ENCODE assay signal across 1 cellular context in the genomic region with DNA sequence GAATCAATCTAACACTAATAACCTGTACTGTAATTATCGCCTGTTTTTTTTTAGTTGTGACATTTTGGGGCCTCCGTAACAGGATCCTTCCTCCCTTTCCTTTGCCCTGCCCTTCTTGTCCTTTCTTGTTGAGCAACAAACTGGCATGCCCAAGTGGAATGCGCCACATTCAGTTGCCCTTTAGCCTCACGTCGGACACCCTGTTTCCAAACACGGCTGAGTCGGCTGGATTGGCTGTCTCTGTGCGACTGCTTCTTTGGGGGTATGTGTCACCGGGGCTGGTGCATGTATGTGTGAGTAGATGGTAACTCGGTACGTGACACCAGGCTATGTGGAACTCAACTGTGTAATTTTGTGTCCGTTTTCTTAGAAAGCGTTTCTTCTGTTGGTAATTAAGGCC.
TF ChIP-seq lines count a peak whose summit lies in the region.

No MANE protein-coding gene starts in this region.

TF ChIP-seq in HepG2, 621 proteins besides CTCF, POLR2A, EP300 and RAD21:
- TF ChIP-seq ZBTB38 (CRISPR knock-in tag; IDR thresholded peaks at IDR 0.05) (no peak), JDP2 (CRISPR knock-in tag; IDR thresholded peaks at IDR 0.05; ENCODE audit: borderline replicate concordance) (no peak)
- TF ChIP-seq, protein P1, sequence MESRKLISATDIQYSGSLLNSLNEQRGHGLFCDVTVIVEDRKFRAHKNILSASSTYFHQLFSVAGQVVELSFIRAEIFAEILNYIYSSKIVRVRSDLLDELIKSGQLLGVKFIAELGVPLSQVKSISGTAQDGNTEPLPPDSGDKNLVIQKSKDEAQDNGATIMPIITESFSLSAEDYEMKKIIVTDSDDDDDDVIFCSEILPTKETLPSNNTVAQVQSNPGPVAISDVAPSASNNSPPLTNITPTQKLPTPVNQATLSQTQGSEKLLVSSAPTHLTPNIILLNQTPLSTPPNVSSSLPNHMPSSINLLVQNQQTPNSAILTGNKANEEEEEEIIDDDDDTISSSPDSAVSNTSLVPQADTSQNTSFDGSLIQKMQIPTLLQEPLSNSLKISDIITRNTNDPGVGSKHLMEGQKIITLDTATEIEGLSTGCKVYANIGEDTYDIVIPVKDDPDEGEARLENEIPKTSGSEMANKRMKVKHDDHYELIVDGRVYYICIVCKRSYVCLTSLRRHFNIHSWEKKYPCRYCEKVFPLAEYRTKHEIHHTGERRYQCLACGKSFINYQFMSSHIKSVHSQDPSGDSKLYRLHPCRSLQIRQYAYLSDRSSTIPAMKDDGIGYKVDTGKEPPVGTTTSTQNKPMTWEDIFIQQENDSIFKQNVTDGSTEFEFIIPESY (CRISPR knock-in tag; IDR thresholded peaks at IDR 0.05), result peak; percentile 84
